Comparison of ENCODE assay signal across 13 cellular contexts in genomic region chr4:55169352-55169959, GRCh38. TPM values are rescaled to one million over a fixed set of nuclear protein-coding genes. Genes with fewer than 3 reads are reported as not detected.
DNase-seq lines count a peak whose midpoint lies in the region; ATAC-seq, FAIRE-seq and TF ChIP-seq lines count a peak whose summit lies in the region.
"Had no signal": no experiment of that assay in that cellular context is flagged by ENCODE, and none has a peak within 500 bp of the region (broad histone marks: within the 10 kb centered on the region; RNA-seq: fewer than 3 reads in every experiment).

No MANE protein-coding gene starts in this region.

- no peak for TF ChIP-seq RAD21 in K562 (CRISPR knock-in tag; conservative IDR thresholded peaks at IDR 0.05 in 1 of 2, IDR thresholded peaks at IDR 0.05 in 1 of 2)

- H3K36me3 ChIP-seq in HUES64 (ENCODE audit: insufficient read depth, low read length), result no peaks in the 10 kb centered on the region
- no peaks in the 10 kb centered on the region for H3K36me3 ChIP-seq in K562 (ENCODE audit: control insufficient read depth, insufficient read depth, low read length)
- H3K36me3 ChIP-seq: right atrium auricular region, SJCRH30 had no signal

- H3K4me2 ChIP-seq in K562 (ENCODE audit: insufficient read depth, low read length), result peak overlapping the region; percentile 25; the same call in 1 of the 2 replicates

- BruUV-seq in K562 (replicated peaks; lab: Mats Ljungman, UMichigan), result no TSS peak

- CTCF ChIA-PET in K562 (lab: Yijun Ruan, JAX; ENCODE audit: low intra/inter-chr PET ratio), result no interaction called here

- WGBS in HUES64, result 38% methylated on average over 12 of the region's 12 CpGs
- under 1% methylated on average over 12 of the region's 12 CpGs for WGBS in K562 (ENCODE audit: insufficient coverage, low coverage, missing lambda C conversion rate)

- H3K79me2 ChIP-seq in K562 (ENCODE audit: control insufficient read depth, insufficient read depth, low read length), result no peaks in the 10 kb centered on the region

- H3K9me3 ChIP-seq in HUES64 (ENCODE audit: insufficient read depth, low read depth, low read length) (no peaks in the 10 kb centered on the region), K562 (replicated peaks; ENCODE audit: control insufficient read depth, insufficient read depth, low read depth, low read length) (no peaks in the 10 kb centered on the region)
- H3K9me3 ChIP-seq: right atrium auricular region had no signal

- H3K4me1 ChIP-seq in HUES64 (ENCODE audit: insufficient read depth, low read length), result peaks cover 12% of the 10 kb centered on the region; the same call in 1 of the 2 replicates
- H3K4me1 ChIP-seq in K562 (replicated peaks in 1 of 2; ENCODE audit: control insufficient read depth in 2 of 2, insufficient read depth in 2 of 2, low read length in 2 of 2), result no peaks in the 10 kb centered on the region
- H3K4me1 ChIP-seq: right atrium auricular region, SJCRH30 had no signal

- H3K4me3 ChIP-seq in HUES64 (ENCODE audit: low read length), result no peak overlapping the region
- H3K4me3 ChIP-seq in K562, result no peak overlapping the region
- H3K4me3 ChIP-seq in coronary artery, result no peak overlapping the region
- H3K4me3 ChIP-seq: GM23248, right atrium auricular region, SJCRH30 had no signal

- H2AFZ ChIP-seq in K562 (ENCODE audit: low read depth, low read length), result 0 out of 2 replicates have a peak overlapping the region, but pooled peaks have one; percentile 33
- H2AFZ ChIP-seq: GM23248 had no signal

- H3K27ac ChIP-seq in HUES64 (ENCODE audit: low read depth, low read length) (peak overlapping the region; percentile 46; the same call in 1 of the 2 replicates), K562 (ENCODE audit: extremely low read depth, low read depth, low read length) (no peak overlapping the region), coronary artery (no peak overlapping the region)
- H3K27ac ChIP-seq: GM23248, right atrium auricular region, SJCRH30 had no signal

- intact Hi-C loops in K562 (cut with micrococcal nuclease), result no loop called here

- DNase-seq in COR-L47 (lab: John Stamatoyannopoulos, UW) (peak; percentile 9), K562 (ENCODE audit: extremely low read depth in 1 of 4, low spot score in 3 of 4) (peak in 1 of 4 experiments; percentile 49), left kidney (ENCODE audit: low read depth, low spot score) (peak; percentile 48), coronary artery (ENCODE audit: low spot score) (no peak), NCI-H446 (lab: John Stamatoyannopoulos, UW) (no peak), DMS 273 (lab: John Stamatoyannopoulos, UW; ENCODE audit: unreplicated experiment) (no peak)
- DNase-seq in stimulated activated naive CD4-positive, alpha-beta T cell treated with Interleukin-2 at 50 U/mL for 16 hours (lab: John Stamatoyannopoulos, UW), result no peak
- DNase-seq: activated naive CD4-positive, alpha-beta T cell treated with anti-CD3 and anti-CD28 coated beads for 36 hours; GM23248; naive thymus-derived CD8-positive, alpha-beta T cell; SJCRH30 had no signal

- no peak for TF ChIP-seq CTCF in K562 (IDR thresholded peaks at IDR 0.05 in 2 of 3, conservative IDR thresholded peaks at IDR 0.05 in 1 of 3; ENCODE audit: insufficient read depth in 2 of 3, low read depth in 1 of 3, low read length in 3 of 3)
- no peak for TF ChIP-seq CTCF in coronary artery (IDR thresholded peaks at IDR 0.05)

- TF ChIP-seq POLR2A in K562 (conservative IDR thresholded peaks at IDR 0.05), result no peak

- no peaks in the 10 kb centered on the region for H4K20me1 ChIP-seq in K562 (replicated peaks; ENCODE audit: control insufficient read depth, insufficient read depth, low read length)

- POLR2A ChIA-PET in K562 (lab: Yijun Ruan, JAX), result interaction anchor here (0.6 to 0.9 kb wide), 2 partner anchors 372 to 734 kb away, joined by 3 read pairs; no protein-coding TSS in a partner anchor

- ATAC-seq in K562, result peak; percentile 97
- ATAC-seq: naive thymus-derived CD8-positive, alpha-beta T cell had no signal

- H3K9ac ChIP-seq in HUES64 (ENCODE audit: low read depth, low read length), result no peak overlapping the region
- H3K9ac ChIP-seq in K562 (ENCODE audit: insufficient read depth in 1 of 2, low read depth in 2 of 2, low read length in 2 of 2), result no peak overlapping the region
- H3K9ac ChIP-seq: GM23248 had no signal

- no peak for TF ChIP-seq EP300 in K562 (IDR thresholded peaks at IDR 0.05; ENCODE audit: low read length)

- H3K9me1 ChIP-seq in K562 (ENCODE audit: control insufficient read depth, insufficient read depth, low read length), result no peaks in the 10 kb centered on the region

- H3K27me3 ChIP-seq in HUES64 (ENCODE audit: insufficient read depth, low read length), result no peaks in the 10 kb centered on the region
- no peaks in the 10 kb centered on the region for H3K27me3 ChIP-seq in K562 (ENCODE audit: control insufficient read depth in 2 of 2, insufficient read depth in 2 of 2, low read length in 2 of 2)
- H3K27me3 ChIP-seq: right atrium auricular region, SJCRH30 had no signal

- peak; percentile 58 for FAIRE-seq in K562 (lab: Jason Lieb, UNC)

- in situ Hi-C loops in K562 (cut with MboI), result no loop called here

TF ChIP-seq in K562, 482 proteins besides CTCF, POLR2A, EP300 and RAD21:
- TF ChIP-seq MAFG (tag; conservative IDR thresholded peaks at IDR 0.05) (peak; percentile 46; the same call in 1 of the 2 replicates), C11orf30 (IDR thresholded peaks at IDR 0.05; ENCODE audit: low read depth) (0 out of 2 replicates have a peak, but pooled peaks have one; percentile 36), NFE2 (IDR thresholded peaks at IDR 0.05; ENCODE audit: low read depth) (0 out of 2 replicates have a peak, but pooled peaks have one; percentile 20), FOXA3 (CRISPR knock-in tag; conservative IDR thresholded peaks at IDR 0.05 in 1 of 2, IDR thresholded peaks at IDR 0.05 in 1 of 2) (peak in 1 of 2 experiments; percentile 79; a peak in 2 of 4 replicates), ZNF79 (CRISPR knock-in tag; IDR thresholded peaks at IDR 0.05; ENCODE audit: low read depth) (no peak), PHTF2 (CRISPR knock-in tag; IDR thresholded peaks at IDR 0.05) (no peak)
- TF ChIP-seq, protein P1, sequence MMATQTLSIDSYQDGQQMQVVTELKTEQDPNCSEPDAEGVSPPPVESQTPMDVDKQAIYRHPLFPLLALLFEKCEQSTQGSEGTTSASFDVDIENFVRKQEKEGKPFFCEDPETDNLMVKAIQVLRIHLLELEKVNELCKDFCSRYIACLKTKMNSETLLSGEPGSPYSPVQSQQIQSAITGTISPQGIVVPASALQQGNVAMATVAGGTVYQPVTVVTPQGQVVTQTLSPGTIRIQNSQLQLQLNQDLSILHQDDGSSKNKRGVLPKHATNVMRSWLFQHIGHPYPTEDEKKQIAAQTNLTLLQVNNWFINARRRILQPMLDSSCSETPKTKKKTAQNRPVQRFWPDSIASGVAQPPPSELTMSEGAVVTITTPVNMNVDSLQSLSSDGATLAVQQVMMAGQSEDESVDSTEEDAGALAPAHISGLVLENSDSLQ (IDR thresholded peaks at IDR 0.05), result peak; percentile 40; the same call in 1 of the 2 replicates

RNA-seq across cellular contexts. Expression of gene KDR, which starts 44.1 kb away (rescaled TPM):
- polyA plus RNA-seq in HUES64 (2013, experiment 1 of 2), result 47.1 TPM
- polyA plus RNA-seq in HUES64 (2013, experiment 2 of 2), result 45.1 TPM
- not detected in 2 replicates for total RNA-seq in K562 (2011; cell fraction: chromatin; rRNA removed; ENCODE audit: low replicate concordance)
- not detected in 2 replicates for total RNA-seq in K562 (2011; cell fraction: nucleolus; rRNA removed)
- total RNA-seq in K562 (2011; cell fraction: nucleoplasm; rRNA removed), result not detected in 2 replicates
- total RNA-seq in K562 (2014; rRNA removed) (not detected in 2 replicates), K562 (2014; rRNA removed; fragmentation: Illumina TruSeq; extraction: Trizol) (not detected in 2 replicates), K562 (2015; rRNA removed; fragmentation: Illumina TruSeq; extraction: Trizol) (not detected in 2 replicates), K562 (2021) (0.11 and 0.13 TPM in 2 replicates)
- polyA plus RNA-seq in K562 (2011; rRNA removed) (not detected in 2 replicates), K562 (2014; fragmentation: Illumina TruSeq; extraction: Trizol) (not detected in 2 replicates), K562 (2014; fragmentation: Nextera tagmentation; extraction: Ambion mirVana) (not detected), K562 (2014; rRNA removed) (not detected in 2 replicates)
- 0.01 TPM in 2 replicates for polyA plus RNA-seq in K562 (2011; cell fraction: cytosol; rRNA removed)
- not detected in 2 replicates for polyA plus RNA-seq in K562 (2011; cell fraction: nucleus; rRNA removed)
- 0.01 TPM in 1 of 2 replicates, not detected in the other for polyA plus RNA-seq in K562 (2012)
- polyA minus RNA-seq in K562 (2011; rRNA and poly(A)+ RNA removed), result not detected in 2 replicates
- not detected in 2 replicates for polyA minus RNA-seq in K562 (2011; cell fraction: cytosol; rRNA and poly(A)+ RNA removed)
- polyA minus RNA-seq in K562 (2011; cell fraction: nucleus; rRNA and poly(A)+ RNA removed), result not detected in 2 replicates
- total RNA-seq: activated naive CD4-positive, alpha-beta T cell treated with anti-CD3 and anti-CD28 coated beads for 36 hours; GM23248; naive thymus-derived CD8-positive, alpha-beta T cell had no signal
- polyA plus RNA-seq: naive thymus-derived CD8-positive, alpha-beta T cell had no signal

Comparison
In these comparisons a context has a peak if more than half of its experiments do, and no peak if none do; other contexts are left out.
1. DNase-seq: peak in COR-L47 (single experiment) and left kidney (single experiment); none in coronary artery (single experiment), stimulated activated naive CD4-positive, alpha-beta T cell treated with Interleukin-2 at 50 U/mL for 16 hours (single experiment), NCI-H446 (0 of 2) and DMS 273 (single experiment).